In the genomic region with DNA sequence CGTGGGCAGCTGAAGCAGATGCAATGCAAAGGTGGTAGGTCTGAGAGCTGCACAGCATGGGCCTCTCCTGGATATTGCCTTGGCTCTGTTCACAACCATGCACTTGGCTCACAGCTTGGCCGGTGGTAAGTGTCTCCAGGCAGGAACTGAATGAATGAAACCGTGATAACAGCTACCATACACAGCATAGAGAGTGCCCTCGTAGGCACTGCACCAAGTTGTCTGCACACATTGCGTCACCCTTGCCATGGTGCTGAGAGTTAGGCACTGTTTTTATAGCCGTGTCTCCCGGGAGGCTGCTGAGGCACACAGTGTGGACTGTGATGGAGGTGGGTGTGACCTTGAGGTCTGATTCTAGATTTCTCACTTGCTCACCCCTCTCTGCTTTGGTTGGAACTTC, we compare ENCODE assay signal across 24 cellular contexts.
DNase-seq lines count a peak whose midpoint lies in the region; ATAC-seq and TF ChIP-seq lines count a peak whose summit lies in the region.
"Had no signal": no experiment of that assay in that cellular context is flagged by ENCODE, and none has a peak within 500 bp of the region (broad histone marks: within the 10 kb centered on the region; RNA-seq: fewer than 3 reads in every experiment).

No MANE protein-coding gene starts in this region.

- no peak overlapping the region for H3K4me3 ChIP-seq in NB4 (ENCODE audit: low read depth, low read length)
- no peak overlapping the region for H3K4me3 ChIP-seq in coronary artery
- H3K4me3 ChIP-seq in upper lobe of right lung: no peak overlapping the region
- H3K4me3 ChIP-seq in GM23338: no peak overlapping the region
- H3K4me3 ChIP-seq: BLaER1, GM12878, GM23248, HAP-1 had no signal

- H3K9me2 ChIP-seq in GM23338 (ENCODE audit: insufficient read depth): no peaks in the 10 kb centered on the region

- no peak overlapping the region for H3K4me3 Mint-ChIP-seq in GM23338
- H3K4me3 Mint-ChIP-seq: CD4-positive, alpha-beta T cell; IgD-negative memory B cell had no signal

- peak; percentile 48 for ATAC-seq in upper lobe of right lung
- ATAC-seq in GM23338: no peak
- no peak for ATAC-seq in GM19035 (IDR thresholded peaks at IDR 0.05; ENCODE audit: unreplicated experiment)
- no peak for ATAC-seq in GM21526 (IDR thresholded peaks at IDR 0.05; ENCODE audit: low FRiP score, unreplicated experiment)
- ATAC-seq: GM12878, Panc1 had no signal

- peaks cover 13% of the 10 kb centered on the region for H3K4me1 Mint-ChIP-seq in GM23338

- H3K27me3 ChIP-seq in upper lobe of right lung (no peaks in the 10 kb centered on the region), GM23338 (ENCODE audit: insufficient read depth) (no peaks in the 10 kb centered on the region)
- H3K27me3 ChIP-seq: BLaER1 had no signal

- TF ChIP-seq CTCF in NB4 (IDR thresholded peaks at IDR 0.05; ENCODE audit: low read depth, low read length) (no peak), coronary artery (IDR thresholded peaks at IDR 0.05) (no peak), upper lobe of right lung (IDR thresholded peaks at IDR 0.05) (no peak), GM23338 (conservative IDR thresholded peaks at IDR 0.05; ENCODE audit: low read depth in 2 of 2) (no peak)

- H3K27ac Mint-ChIP-seq in GM23338: no peak overlapping the region
- H3K27ac Mint-ChIP-seq: CD4-positive, alpha-beta T cell; IgD-negative memory B cell had no signal

- no peaks in the 10 kb centered on the region for H3F3A ChIP-seq in GM23338 (replicated peaks; ENCODE audit: low read depth)

- no peaks in the 10 kb centered on the region for H3K79me2 ChIP-seq in GM23338 (replicated peaks; ENCODE audit: insufficient read depth)

- H3K27ac ChIP-seq in coronary artery: no peak overlapping the region
- H3K27ac ChIP-seq in upper lobe of right lung: no peak overlapping the region
- no peak overlapping the region for H3K27ac ChIP-seq in GM23338 (ENCODE audit: low read depth)
- H3K27ac ChIP-seq: BLaER1, GM23248 had no signal

- TF ChIP-seq POLR2A in NB4 (IDR thresholded peaks at IDR 0.05; ENCODE audit: extremely low read depth, insufficient read length): no peak

- peaks cover 11% of the 10 kb centered on the region for H3K27me3 Mint-ChIP-seq in GM23338 (ENCODE audit: insufficient read depth, low read depth, poor library complexity)

- no peaks in the 10 kb centered on the region for H3K9me3 ChIP-seq in upper lobe of right lung
- H3K9me3 ChIP-seq: HAP-1 had no signal

- peak; percentile 9 for DNase-seq in NB4 (ENCODE audit: low read depth)
- DNase-seq in coronary artery (ENCODE audit: low spot score): peak; percentile 19
- peak; percentile 29 for DNase-seq in islet precursor cell
- DNase-seq in upper lobe of right lung: no peak
- DNase-seq in GM23338 (ENCODE audit: low spot score): no peak
- DNase-seq: ACHN; CD4-positive, alpha-beta T cell; COR-L47; DMS79; GM23248; MV-4-11; NCI-H1694; NCI-H2081; NCI-H2171; NCI-H345; NCI-H524 treated with DMSO at 0.1 percent for 48 hours; NCI-H82 had no signal

- H3K4me1 ChIP-seq in upper lobe of right lung: no peaks in the 10 kb centered on the region
- no peaks in the 10 kb centered on the region for H3K4me1 ChIP-seq in GM23338 (ENCODE audit: insufficient read depth)
- H3K4me1 ChIP-seq: BLaER1, HAP-1 had no signal

- H2AFZ ChIP-seq in GM23338: no peak overlapping the region
- H2AFZ ChIP-seq: GM23248 had no signal

- no peak overlapping the region for H3K4me2 ChIP-seq in GM23338
- H3K4me2 ChIP-seq: BLaER1 had no signal

- peaks cover 7% of the 10 kb centered on the region; the same call in 2 of the 3 replicates for H3K9me3 Mint-ChIP-seq in GM23338
- H3K9me3 Mint-ChIP-seq: CD4-positive, alpha-beta T cell had no signal

- intact Hi-C loops in upper lobe of right lung (cut with DNase I): no loop called here

- no peaks in the 10 kb centered on the region for H3K36me3 ChIP-seq in upper lobe of right lung
- H3K36me3 ChIP-seq in GM23338 (ENCODE audit: insufficient read depth): no peaks in the 10 kb centered on the region
- H3K36me3 ChIP-seq: BLaER1, HAP-1 had no signal

- H4K20me1 ChIP-seq in GM23338 (replicated peaks; ENCODE audit: insufficient read depth): no peaks in the 10 kb centered on the region
- H4K20me1 ChIP-seq: BLaER1 had no signal

- peaks cover 3% of the 10 kb centered on the region; the same call in 1 of the 3 replicates for H3K36me3 Mint-ChIP-seq in GM23338 (ENCODE audit: low read depth)
- H3K36me3 Mint-ChIP-seq: IgD-negative memory B cell had no signal

TF ChIP-seq in GM23338, 12 proteins besides CTCF, POLR2A, EP300 and RAD21 (continues in another document):
- TF ChIP-seq, protein P1, sequence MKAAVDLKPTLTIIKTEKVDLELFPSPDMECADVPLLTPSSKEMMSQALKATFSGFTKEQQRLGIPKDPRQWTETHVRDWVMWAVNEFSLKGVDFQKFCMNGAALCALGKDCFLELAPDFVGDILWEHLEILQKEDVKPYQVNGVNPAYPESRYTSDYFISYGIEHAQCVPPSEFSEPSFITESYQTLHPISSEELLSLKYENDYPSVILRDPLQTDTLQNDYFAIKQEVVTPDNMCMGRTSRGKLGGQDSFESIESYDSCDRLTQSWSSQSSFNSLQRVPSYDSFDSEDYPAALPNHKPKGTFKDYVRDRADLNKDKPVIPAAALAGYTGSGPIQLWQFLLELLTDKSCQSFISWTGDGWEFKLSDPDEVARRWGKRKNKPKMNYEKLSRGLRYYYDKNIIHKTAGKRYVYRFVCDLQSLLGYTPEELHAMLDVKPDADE (IDR thresholded peaks at IDR 0.05): no peak
- TF ChIP-seq, protein P2, sequence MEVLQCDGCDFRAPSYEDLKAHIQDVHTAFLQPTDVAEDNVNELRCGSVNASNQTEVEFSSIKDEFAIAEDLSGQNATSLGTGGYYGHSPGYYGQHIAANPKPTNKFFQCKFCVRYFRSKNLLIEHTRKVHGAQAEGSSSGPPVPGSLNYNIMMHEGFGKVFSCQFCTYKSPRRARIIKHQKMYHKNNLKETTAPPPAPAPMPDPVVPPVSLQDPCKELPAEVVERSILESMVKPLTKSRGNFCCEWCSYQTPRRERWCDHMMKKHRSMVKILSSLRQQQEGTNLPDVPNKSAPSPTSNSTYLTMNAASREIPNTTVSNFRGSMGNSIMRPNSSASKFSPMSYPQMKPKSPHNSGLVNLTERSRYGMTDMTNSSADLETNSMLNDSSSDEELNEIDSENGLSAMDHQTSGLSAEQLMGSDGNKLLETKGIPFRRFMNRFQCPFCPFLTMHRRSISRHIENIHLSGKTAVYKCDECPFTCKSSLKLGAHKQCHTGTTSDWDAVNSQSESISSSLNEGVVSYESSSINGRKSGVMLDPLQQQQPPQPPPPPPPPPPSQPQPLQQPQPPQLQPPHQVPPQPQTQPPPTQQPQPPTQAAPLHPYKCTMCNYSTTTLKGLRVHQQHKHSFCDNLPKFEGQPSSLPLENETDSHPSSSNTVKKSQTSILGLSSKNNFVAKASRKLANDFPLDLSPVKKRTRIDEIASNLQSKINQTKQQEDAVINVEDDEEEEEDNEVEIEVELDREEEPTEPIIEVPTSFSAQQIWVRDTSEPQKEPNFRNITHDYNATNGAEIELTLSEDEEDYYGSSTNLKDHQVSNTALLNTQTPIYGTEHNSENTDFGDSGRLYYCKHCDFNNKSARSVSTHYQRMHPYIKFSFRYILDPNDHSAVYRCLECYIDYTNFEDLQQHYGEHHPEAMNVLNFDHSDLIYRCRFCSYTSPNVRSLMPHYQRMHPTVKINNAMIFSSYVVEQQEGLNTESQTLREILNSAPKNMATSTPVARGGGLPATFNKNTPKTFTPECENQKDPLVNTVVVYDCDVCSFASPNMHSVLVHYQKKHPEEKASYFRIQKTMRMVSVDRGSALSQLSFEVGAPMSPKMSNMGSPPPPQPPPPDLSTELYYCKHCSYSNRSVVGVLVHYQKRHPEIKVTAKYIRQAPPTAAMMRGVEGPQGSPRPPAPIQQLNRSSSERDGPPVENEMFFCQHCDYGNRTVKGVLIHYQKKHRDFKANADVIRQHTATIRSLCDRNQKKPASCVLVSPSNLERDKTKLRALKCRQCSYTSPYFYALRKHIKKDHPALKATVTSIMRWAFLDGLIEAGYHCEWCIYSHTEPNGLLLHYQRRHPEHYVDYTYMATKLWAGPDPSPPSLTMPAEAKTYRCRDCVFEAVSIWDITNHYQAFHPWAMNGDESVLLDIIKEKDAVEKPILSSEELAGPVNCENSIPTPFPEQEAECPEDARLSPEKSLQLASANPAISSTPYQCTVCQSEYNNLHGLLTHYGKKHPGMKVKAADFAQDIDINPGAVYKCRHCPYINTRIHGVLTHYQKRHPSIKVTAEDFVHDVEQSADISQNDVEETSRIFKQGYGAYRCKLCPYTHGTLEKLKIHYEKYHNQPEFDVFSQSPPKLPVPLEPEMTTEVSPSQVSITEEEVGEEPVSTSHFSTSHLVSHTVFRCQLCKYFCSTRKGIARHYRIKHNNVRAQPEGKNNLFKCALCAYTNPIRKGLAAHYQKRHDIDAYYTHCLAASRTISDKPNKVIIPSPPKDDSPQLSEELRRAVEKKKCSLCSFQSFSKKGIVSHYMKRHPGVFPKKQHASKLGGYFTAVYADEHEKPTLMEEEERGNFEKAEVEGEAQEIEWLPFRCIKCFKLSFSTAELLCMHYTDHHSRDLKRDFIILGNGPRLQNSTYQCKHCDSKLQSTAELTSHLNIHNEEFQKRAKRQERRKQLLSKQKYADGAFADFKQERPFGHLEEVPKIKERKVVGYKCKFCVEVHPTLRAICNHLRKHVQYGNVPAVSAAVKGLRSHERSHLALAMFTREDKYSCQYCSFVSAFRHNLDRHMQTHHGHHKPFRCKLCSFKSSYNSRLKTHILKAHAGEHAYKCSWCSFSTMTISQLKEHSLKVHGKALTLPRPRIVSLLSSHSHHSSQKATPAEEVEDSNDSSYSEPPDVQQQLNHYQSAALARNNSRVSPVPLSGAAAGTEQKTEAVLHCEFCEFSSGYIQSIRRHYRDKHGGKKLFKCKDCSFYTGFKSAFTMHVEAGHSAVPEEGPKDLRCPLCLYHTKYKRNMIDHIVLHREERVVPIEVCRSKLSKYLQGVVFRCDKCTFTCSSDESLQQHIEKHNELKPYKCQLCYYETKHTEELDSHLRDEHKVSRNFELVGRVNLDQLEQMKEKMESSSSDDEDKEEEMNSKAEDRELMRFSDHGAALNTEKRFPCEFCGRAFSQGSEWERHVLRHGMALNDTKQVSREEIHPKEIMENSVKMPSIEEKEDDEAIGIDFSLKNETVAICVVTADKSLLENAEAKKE (CRISPR knock-in tag; IDR thresholded peaks at IDR 0.05): no peak
- no peak for TF ChIP-seq ZNF331 (CRISPR knock-in tag; IDR thresholded peaks at IDR 0.05; ENCODE audit: low read depth)
- no peak for TF ChIP-seq CREB1 (CRISPR knock-in tag; IDR thresholded peaks at IDR 0.05; ENCODE audit: low read depth)
- TF ChIP-seq ZNF114 (CRISPR knock-in tag; IDR thresholded peaks at IDR 0.05): no peak
- no peak for TF ChIP-seq POLR2AphosphoS5 (IDR thresholded peaks at IDR 0.05; ENCODE audit: low read depth)
- no peak for TF ChIP-seq NANOG (IDR thresholded peaks at IDR 0.05; ENCODE audit: borderline replicate concordance)
- TF ChIP-seq EZH2phosphoT487 (IDR thresholded peaks at IDR 0.05; ENCODE audit: unreplicated experiment): no peak

Comparison
In these comparisons a context has a peak if more than half of its experiments do, and no peak if none do; other contexts are left out.
1. DNase-seq: peak in NB4 (single experiment), coronary artery (single experiment) and islet precursor cell (single experiment); none in upper lobe of right lung (single experiment) and GM23338 (single experiment).